27 cellular contexts compared by ENCODE assay signal in the genomic region with DNA sequence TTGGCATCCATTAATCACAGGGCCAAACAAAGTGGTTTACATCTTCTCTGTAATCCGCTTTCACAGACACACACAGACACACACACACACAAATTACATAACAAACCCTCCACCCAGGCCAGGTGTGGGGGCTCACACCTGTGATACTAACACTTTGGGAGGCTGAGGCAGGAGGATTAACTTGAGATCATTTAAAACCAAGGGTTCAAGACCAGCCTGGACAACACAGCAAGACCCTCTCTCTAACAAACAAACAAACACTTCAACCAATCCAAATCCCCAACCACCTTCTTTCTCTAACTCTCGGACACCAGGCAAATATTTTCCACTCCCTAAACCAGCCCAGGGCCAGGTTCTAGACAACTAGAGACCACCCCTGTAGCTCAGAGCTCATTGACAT.
"Had no signal": no experiment of that assay in that cellular context is flagged by ENCODE, and none has a peak within 500 bp of the region (broad histone marks: within the 10 kb centered on the region; RNA-seq: fewer than 3 reads in every experiment).

No MANE protein-coding gene starts in this region.

- H3K4me3 ChIP-seq: hepatocyte, left ventricle myocardium inferior, lung, mucosa of descending colon, pancreas, prostate gland, sigmoid colon, spleen, suprapubic skin, thoracic aorta, tibial artery, upper lobe of right lung had no signal

- FAIRE-seq: pancreas, small intestine, urothelium cell line had no signal

- ATAC-seq: mucosa of descending colon; naive thymus-derived CD4-positive, alpha-beta T cell; natural killer cell treated with Interleukin-12 subunit alpha and Interleukin-12 subunit beta and Interleukin-15 and Interleukin-18, amount 100 ng/mL, for 72 hours; pancreas; right cardiac atrium; stimulated activated effector memory CD8-positive, alpha-beta T cell treated with anti-CD3 and anti-CD28 coated beads, Interleukin-12 subunit alpha, Interleukin-12 subunit beta, amount 100 ng/mL, for 72 hours; upper lobe of right lung had no signal

- H3K4me1 ChIP-seq: left ventricle myocardium inferior, pancreas, prostate gland, sigmoid colon, spleen, tibial artery, upper lobe of right lung had no signal

- DNase-seq: islet precursor cell; left ventricle myocardium inferior; mesendoderm; midbrain; mucosa of descending colon; naive thymus-derived CD4-positive, alpha-beta T cell; nucleus accumbens; pancreas; posterior cingulate gyrus; retina; right cardiac atrium; sigmoid colon; small intestine; spleen; stimulated activated CD4-positive, alpha-beta T cell treated with anti-CD3 and anti-CD28 coated beads, Interleukin-4, amount 100 ng/mL, for 24 hours; stimulated activated naive CD4-positive, alpha-beta T cell; trophoblast cell; upper lobe of right lung had no signal

- H3K4me2 ChIP-seq: hepatocyte had no signal

- H3K79me2 ChIP-seq: hepatocyte had no signal

- H2AFZ ChIP-seq: hepatocyte had no signal

- H3K27me3 ChIP-seq: hepatocyte, pancreas, sigmoid colon, spleen, suprapubic skin, tibial artery, upper lobe of right lung had no signal

- H3K27ac ChIP-seq: hepatocyte, left ventricle myocardium inferior, pancreas, prostate gland, sigmoid colon, spleen, suprapubic skin, thoracic aorta, tibial artery, upper lobe of right lung had no signal

- H3K36me3 ChIP-seq: left ventricle myocardium inferior, pancreas, prostate gland, sigmoid colon, spleen, suprapubic skin, thoracic aorta, tibial artery, upper lobe of right lung had no signal

- H3K9me3 ChIP-seq: left ventricle myocardium inferior, mucosa of descending colon, pancreas, prostate gland, sigmoid colon, spleen, suprapubic skin, thoracic aorta, tibial artery, upper lobe of right lung had no signal
